ENCODE assay signal across 3 cellular contexts in genomic region chr10:21165489-21165888, GRCh38.
TF ChIP-seq lines count a peak whose summit lies in the region.

No MANE protein-coding gene starts in this region.

TF ChIP-seq in SK-N-SH, 30 proteins besides CTCF, POLR2A, EP300 and RAD21:
- TF ChIP-seq ELF1 (IDR thresholded peaks at IDR 0.05) (no peak), GATA2 (CRISPR knock-in tag; IDR thresholded peaks at IDR 0.05) (peak; percentile 74)

TF ChIP-seq in SK-N-SH treated with all-trans-retinoic acid at 6 μM for 48 hours, 23 proteins besides CTCF, POLR2A, EP300 and RAD21:
- TF ChIP-seq ESRRG (CRISPR knock-in tag; IDR thresholded peaks at IDR 0.05) (no peak), PPARA (CRISPR knock-in tag; IDR thresholded peaks at IDR 0.05; ENCODE audit: borderline replicate concordance) (no peak), ZNF565 (CRISPR knock-in tag; conservative IDR thresholded peaks at IDR 0.05; ENCODE audit: low read depth) (no peak), ZNF8 (CRISPR knock-in tag; IDR thresholded peaks at IDR 0.05) (no peak), RARB (CRISPR knock-in tag; IDR thresholded peaks at IDR 0.05) (no peak), CSRNP3 (CRISPR knock-in tag; IDR thresholded peaks at IDR 0.05) (no peak), TSHZ2 (CRISPR knock-in tag; IDR thresholded peaks at IDR 0.05) (no peak), OSR1 (CRISPR knock-in tag; IDR thresholded peaks at IDR 0.05) (no peak), ZFP30 (CRISPR knock-in tag; IDR thresholded peaks at IDR 0.05) (no peak), BACH2 (CRISPR knock-in tag; IDR thresholded peaks at IDR 0.05; ENCODE audit: borderline replicate concordance) (no peak), GLIS3 (CRISPR knock-in tag; IDR thresholded peaks at IDR 0.05) (no peak), PATZ1 (CRISPR knock-in tag; IDR thresholded peaks at IDR 0.05; ENCODE audit: borderline replicate concordance) (no peak), ZNF70 (CRISPR knock-in tag; IDR thresholded peaks at IDR 0.05) (no peak), CSDC2 (CRISPR knock-in tag; IDR thresholded peaks at IDR 0.05) (no peak), TCF4 (CRISPR knock-in tag; IDR thresholded peaks at IDR 0.05; ENCODE audit: borderline replicate concordance) (no peak), SNAI2 (CRISPR knock-in tag; IDR thresholded peaks at IDR 0.05) (no peak), ISL1 (CRISPR knock-in tag; IDR thresholded peaks at IDR 0.05) (no peak), ZC3H10 (CRISPR knock-in tag; IDR thresholded peaks at IDR 0.05) (no peak), POU6F1 (CRISPR knock-in tag; IDR thresholded peaks at IDR 0.05; ENCODE audit: borderline replicate concordance, low read depth) (no peak), CREB5 (CRISPR knock-in tag; IDR thresholded peaks at IDR 0.05; ENCODE audit: low read depth) (no peak)

TF ChIP-seq in H1, 55 proteins besides CTCF, POLR2A, EP300 and RAD21:
- TF ChIP-seq TEAD4 (IDR thresholded peaks at IDR 0.05; ENCODE audit: low read depth, low read length): no peak
- TF ChIP-seq GABPA (IDR thresholded peaks at IDR 0.05; ENCODE audit: borderline replicate concordance, insufficient read depth, low read length): no peak
